Comparison of ENCODE assay signal across 9 cellular contexts in genomic region chr21:29217818-29218252, GRCh38.
DNase-seq lines count a peak whose midpoint lies in the region; ATAC-seq and TF ChIP-seq lines count a peak whose summit lies in the region.
"Had no signal": no experiment of that assay in that cellular context is flagged by ENCODE, and none has a peak within 500 bp of the region (broad histone marks: within the 10 kb centered on the region; RNA-seq: fewer than 3 reads in every experiment).

No MANE protein-coding gene starts in this region.

- DNase-seq in EL (peak; percentile 98), NCI-H69 (lab: John Stamatoyannopoulos, UW) (peak; percentile 68), osteocyte (ENCODE audit: extremely low spot score, unreplicated experiment) (no peak), NCI-H2196 (lab: John Stamatoyannopoulos, UW; ENCODE audit: unreplicated experiment) (no peak), islet precursor cell (no peak)
- no peak for DNase-seq in natural killer cell treated with Interleukin-12 subunit alpha and Interleukin-12 subunit beta and Interleukin-15 and Interleukin-18, amount 100 ng/mL, for 72 hours (ENCODE audit: low spot score)
- DNase-seq: NCI-H146 had no signal

- intact Hi-C loops in dendritic cell treated with granulocyte-macrophage colony-stimulating factor and Interleukin-4, amounts not matched to agents 40 ng/mL and 50 ng/mL, for 4 days (cut with micrococcal nuclease): loop anchor here (5.0 kb wide), 1 partner anchor 36 kb away; no protein-coding TSS in a partner anchor

- peak overlapping the region; percentile 89 for H3K27ac Mint-ChIP-seq in dendritic cell treated with granulocyte-macrophage colony-stimulating factor and Interleukin-4, amounts not matched to agents 40 ng/mL and 50 ng/mL, for 4 days
- H3K27ac Mint-ChIP-seq in osteocyte (ENCODE audit: unreplicated experiment): peak overlapping the region; percentile 82
- H3K27ac Mint-ChIP-seq in natural killer cell treated with Interleukin-12 subunit alpha and Interleukin-12 subunit beta and Interleukin-15 and Interleukin-18, amount 100 ng/mL, for 72 hours: no peak overlapping the region

- H3K9me3 Mint-ChIP-seq in dendritic cell treated with granulocyte-macrophage colony-stimulating factor and Interleukin-4, amounts not matched to agents 40 ng/mL and 50 ng/mL, for 4 days: no peaks in the 10 kb centered on the region
- no peaks in the 10 kb centered on the region for H3K9me3 Mint-ChIP-seq in osteocyte (ENCODE audit: unreplicated experiment)
- no peaks in the 10 kb centered on the region for H3K9me3 Mint-ChIP-seq in natural killer cell treated with Interleukin-12 subunit alpha and Interleukin-12 subunit beta and Interleukin-15 and Interleukin-18, amount 100 ng/mL, for 72 hours

- H3K4me3 Mint-ChIP-seq in dendritic cell treated with granulocyte-macrophage colony-stimulating factor and Interleukin-4, amounts not matched to agents 40 ng/mL and 50 ng/mL, for 4 days: no peak overlapping the region
- H3K4me3 Mint-ChIP-seq in osteocyte (ENCODE audit: unreplicated experiment): no peak overlapping the region
- H3K4me3 Mint-ChIP-seq in natural killer cell treated with Interleukin-12 subunit alpha and Interleukin-12 subunit beta and Interleukin-15 and Interleukin-18, amount 100 ng/mL, for 72 hours: no peak overlapping the region

- H3K4me1 Mint-ChIP-seq in dendritic cell treated with granulocyte-macrophage colony-stimulating factor and Interleukin-4, amounts not matched to agents 40 ng/mL and 50 ng/mL, for 4 days (ENCODE audit: low read depth): peaks cover 38% of the 10 kb centered on the region
- peaks cover 59% of the 10 kb centered on the region for H3K4me1 Mint-ChIP-seq in osteocyte (ENCODE audit: unreplicated experiment)
- H3K4me1 Mint-ChIP-seq in natural killer cell treated with Interleukin-12 subunit alpha and Interleukin-12 subunit beta and Interleukin-15 and Interleukin-18, amount 100 ng/mL, for 72 hours (ENCODE audit: low read depth in 2 of 2): peaks cover 3 to 5% of the 10 kb centered on the region in 2 donors

- TF ChIP-seq CTCF in osteocyte (IDR thresholded peaks at IDR 0.05): no peak

- H3K27me3 Mint-ChIP-seq in dendritic cell treated with granulocyte-macrophage colony-stimulating factor and Interleukin-4, amounts not matched to agents 40 ng/mL and 50 ng/mL, for 4 days: no peaks in the 10 kb centered on the region
- H3K27me3 Mint-ChIP-seq in osteocyte (ENCODE audit: unreplicated experiment): no peaks in the 10 kb centered on the region
- H3K27me3 Mint-ChIP-seq in natural killer cell treated with Interleukin-12 subunit alpha and Interleukin-12 subunit beta and Interleukin-15 and Interleukin-18, amount 100 ng/mL, for 72 hours: peaks cover 0 to 3% of the 10 kb centered on the region in 2 donors

- ATAC-seq in HG03045 (IDR thresholded peaks at IDR 0.05; ENCODE audit: unreplicated experiment): no peak
- no peak for ATAC-seq in natural killer cell treated with Interleukin-12 subunit alpha and Interleukin-12 subunit beta and Interleukin-15 and Interleukin-18, amount 100 ng/mL, for 72 hours

- no peaks in the 10 kb centered on the region for H3K36me3 Mint-ChIP-seq in dendritic cell treated with granulocyte-macrophage colony-stimulating factor and Interleukin-4, amounts not matched to agents 40 ng/mL and 50 ng/mL, for 4 days (ENCODE audit: low read depth)
- no peaks in the 10 kb centered on the region for H3K36me3 Mint-ChIP-seq in osteocyte (ENCODE audit: unreplicated experiment)
- H3K36me3 Mint-ChIP-seq in natural killer cell treated with Interleukin-12 subunit alpha and Interleukin-12 subunit beta and Interleukin-15 and Interleukin-18, amount 100 ng/mL, for 72 hours: no peaks in the 10 kb centered on the region

Comparison
In these comparisons a context has a peak if more than half of its experiments do, and no peak if none do; other contexts are left out.
1. DNase-seq: peak in EL (single experiment) and NCI-H69 (single experiment); none in osteocyte (single experiment), NCI-H2196 (single experiment), natural killer cell treated with Interleukin-12 subunit alpha and Interleukin-12 subunit beta and Interleukin-15 and Interleukin-18, amount 100 ng/mL, for 72 hours (single experiment) and islet precursor cell (single experiment).
2. H3K27ac Mint-ChIP-seq: peak in dendritic cell treated with granulocyte-macrophage colony-stimulating factor and Interleukin-4, amounts not matched to agents 40 ng/mL and 50 ng/mL, for 4 days (single experiment) and osteocyte (single experiment); none in natural killer cell treated with Interleukin-12 subunit alpha and Interleukin-12 subunit beta and Interleukin-15 and Interleukin-18, amount 100 ng/mL, for 72 hours (0 of 2).